1 cellular context compared by ENCODE assay signal in the genomic region with DNA sequence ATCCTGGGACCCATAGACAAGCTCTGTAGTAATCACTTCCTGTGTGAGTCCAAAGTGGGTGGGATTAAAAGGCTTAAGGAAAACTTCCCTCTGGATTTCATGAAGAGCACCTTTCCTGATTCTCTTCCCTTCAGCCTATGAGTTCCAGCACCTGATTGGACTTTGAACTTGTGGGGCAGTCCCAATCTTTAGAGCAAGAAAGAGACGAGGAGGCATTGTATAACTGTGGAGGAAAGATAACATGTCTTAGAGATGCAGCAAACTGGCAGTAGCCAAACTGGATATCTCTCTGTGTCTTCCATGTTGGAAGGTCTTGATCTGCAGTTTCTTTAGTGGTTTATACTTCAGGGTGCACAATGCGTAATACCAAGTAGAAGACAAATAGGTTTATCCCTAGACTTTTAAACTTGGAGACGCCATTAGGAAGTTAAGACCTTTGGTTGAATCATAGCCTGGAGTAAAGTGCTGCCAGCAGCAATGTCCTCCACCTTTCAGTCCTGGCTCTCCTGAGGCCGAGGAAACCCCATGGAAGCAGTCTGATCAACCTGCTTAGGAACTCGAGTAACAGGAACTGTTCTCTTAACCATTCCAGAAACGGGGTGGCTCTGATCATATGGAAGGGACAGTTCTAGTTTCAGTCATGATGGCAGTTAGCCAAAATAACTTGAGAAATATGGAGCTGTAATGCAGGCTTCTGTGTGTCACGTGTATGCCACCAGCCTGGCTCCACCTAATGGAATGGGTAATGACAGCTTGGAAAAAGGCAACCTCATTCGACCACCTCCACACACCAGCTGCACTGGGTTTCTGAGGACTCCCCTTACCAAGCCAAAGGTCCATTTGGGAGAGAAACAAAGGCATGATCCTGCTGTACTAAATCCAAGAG.
TF ChIP-seq lines count a peak whose summit lies in the region.

No MANE protein-coding gene starts in this region.

TF ChIP-seq in K562, 482 proteins besides CTCF, POLR2A, EP300 and RAD21 (continued from another document and continues in another):
- TF ChIP-seq, protein P1, sequence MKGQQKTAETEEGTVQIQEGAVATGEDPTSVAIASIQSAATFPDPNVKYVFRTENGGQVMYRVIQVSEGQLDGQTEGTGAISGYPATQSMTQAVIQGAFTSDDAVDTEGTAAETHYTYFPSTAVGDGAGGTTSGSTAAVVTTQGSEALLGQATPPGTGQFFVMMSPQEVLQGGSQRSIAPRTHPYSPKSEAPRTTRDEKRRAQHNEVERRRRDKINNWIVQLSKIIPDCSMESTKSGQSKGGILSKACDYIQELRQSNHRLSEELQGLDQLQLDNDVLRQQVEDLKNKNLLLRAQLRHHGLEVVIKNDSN (CRISPR knock-in tag; IDR thresholded peaks at IDR 0.05): peak; percentile 41; the same call in 1 of the 2 replicates
- no peak for TF ChIP-seq CCNT2 (IDR thresholded peaks at IDR 0.05; ENCODE audit: borderline replicate concordance, extremely low read depth, insufficient read length, low read depth, low read length)
- no peak for TF ChIP-seq ZNF23 (CRISPR knock-in tag; IDR thresholded peaks at IDR 0.05)
- TF ChIP-seq CSDE1 (IDR thresholded peaks at IDR 0.05): no peak
- TF ChIP-seq, protein P2, sequence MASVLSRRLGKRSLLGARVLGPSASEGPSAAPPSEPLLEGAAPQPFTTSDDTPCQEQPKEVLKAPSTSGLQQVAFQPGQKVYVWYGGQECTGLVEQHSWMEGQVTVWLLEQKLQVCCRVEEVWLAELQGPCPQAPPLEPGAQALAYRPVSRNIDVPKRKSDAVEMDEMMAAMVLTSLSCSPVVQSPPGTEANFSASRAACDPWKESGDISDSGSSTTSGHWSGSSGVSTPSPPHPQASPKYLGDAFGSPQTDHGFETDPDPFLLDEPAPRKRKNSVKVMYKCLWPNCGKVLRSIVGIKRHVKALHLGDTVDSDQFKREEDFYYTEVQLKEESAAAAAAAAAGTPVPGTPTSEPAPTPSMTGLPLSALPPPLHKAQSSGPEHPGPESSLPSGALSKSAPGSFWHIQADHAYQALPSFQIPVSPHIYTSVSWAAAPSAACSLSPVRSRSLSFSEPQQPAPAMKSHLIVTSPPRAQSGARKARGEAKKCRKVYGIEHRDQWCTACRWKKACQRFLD (CRISPR knock-in tag; IDR thresholded peaks at IDR 0.05): no peak
- no peak; the same call in 1 of the 2 replicates for TF ChIP-seq NR2C1 (IDR thresholded peaks at IDR 0.05)
- TF ChIP-seq NR2C1 (tag; IDR thresholded peaks at IDR 0.05): 0 out of 2 replicates have a peak, but pooled peaks have one; percentile 15
- TF ChIP-seq RB1 (IDR thresholded peaks at IDR 0.05; ENCODE audit: low read depth): no peak
- TF ChIP-seq ZC3H4 (CRISPR knock-in tag; IDR thresholded peaks at IDR 0.05; ENCODE audit: borderline replicate concordance): no peak
- TF ChIP-seq, protein P3, sequence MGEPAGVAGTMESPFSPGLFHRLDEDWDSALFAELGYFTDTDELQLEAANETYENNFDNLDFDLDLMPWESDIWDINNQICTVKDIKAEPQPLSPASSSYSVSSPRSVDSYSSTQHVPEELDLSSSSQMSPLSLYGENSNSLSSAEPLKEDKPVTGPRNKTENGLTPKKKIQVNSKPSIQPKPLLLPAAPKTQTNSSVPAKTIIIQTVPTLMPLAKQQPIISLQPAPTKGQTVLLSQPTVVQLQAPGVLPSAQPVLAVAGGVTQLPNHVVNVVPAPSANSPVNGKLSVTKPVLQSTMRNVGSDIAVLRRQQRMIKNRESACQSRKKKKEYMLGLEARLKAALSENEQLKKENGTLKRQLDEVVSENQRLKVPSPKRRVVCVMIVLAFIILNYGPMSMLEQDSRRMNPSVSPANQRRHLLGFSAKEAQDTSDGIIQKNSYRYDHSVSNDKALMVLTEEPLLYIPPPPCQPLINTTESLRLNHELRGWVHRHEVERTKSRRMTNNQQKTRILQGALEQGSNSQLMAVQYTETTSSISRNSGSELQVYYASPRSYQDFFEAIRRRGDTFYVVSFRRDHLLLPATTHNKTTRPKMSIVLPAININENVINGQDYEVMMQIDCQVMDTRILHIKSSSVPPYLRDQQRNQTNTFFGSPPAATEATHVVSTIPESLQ (CRISPR knock-in tag; IDR thresholded peaks at IDR 0.05): no peak
- no peak for TF ChIP-seq EP400 (IDR thresholded peaks at IDR 0.05)
- TF ChIP-seq, protein P4, sequence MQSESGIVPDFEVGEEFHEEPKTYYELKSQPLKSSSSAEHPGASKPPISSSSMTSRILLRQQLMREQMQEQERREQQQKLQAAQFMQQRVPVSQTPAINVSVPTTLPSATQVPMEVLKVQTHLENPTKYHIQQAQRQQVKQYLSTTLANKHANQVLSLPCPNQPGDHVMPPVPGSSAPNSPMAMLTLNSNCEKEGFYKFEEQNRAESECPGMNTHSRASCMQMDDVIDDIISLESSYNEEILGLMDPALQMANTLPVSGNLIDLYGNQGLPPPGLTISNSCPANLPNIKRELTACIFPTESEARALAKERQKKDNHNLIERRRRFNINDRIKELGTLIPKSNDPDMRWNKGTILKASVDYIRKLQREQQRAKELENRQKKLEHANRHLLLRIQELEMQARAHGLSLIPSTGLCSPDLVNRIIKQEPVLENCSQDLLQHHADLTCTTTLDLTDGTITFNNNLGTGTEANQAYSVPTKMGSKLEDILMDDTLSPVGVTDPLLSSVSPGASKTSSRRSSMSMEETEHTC (IDR thresholded peaks at IDR 0.05): no peak
- TF ChIP-seq GATAD2B (IDR thresholded peaks at IDR 0.05; ENCODE audit: borderline replicate concordance): no peak
- TF ChIP-seq, protein P5, sequence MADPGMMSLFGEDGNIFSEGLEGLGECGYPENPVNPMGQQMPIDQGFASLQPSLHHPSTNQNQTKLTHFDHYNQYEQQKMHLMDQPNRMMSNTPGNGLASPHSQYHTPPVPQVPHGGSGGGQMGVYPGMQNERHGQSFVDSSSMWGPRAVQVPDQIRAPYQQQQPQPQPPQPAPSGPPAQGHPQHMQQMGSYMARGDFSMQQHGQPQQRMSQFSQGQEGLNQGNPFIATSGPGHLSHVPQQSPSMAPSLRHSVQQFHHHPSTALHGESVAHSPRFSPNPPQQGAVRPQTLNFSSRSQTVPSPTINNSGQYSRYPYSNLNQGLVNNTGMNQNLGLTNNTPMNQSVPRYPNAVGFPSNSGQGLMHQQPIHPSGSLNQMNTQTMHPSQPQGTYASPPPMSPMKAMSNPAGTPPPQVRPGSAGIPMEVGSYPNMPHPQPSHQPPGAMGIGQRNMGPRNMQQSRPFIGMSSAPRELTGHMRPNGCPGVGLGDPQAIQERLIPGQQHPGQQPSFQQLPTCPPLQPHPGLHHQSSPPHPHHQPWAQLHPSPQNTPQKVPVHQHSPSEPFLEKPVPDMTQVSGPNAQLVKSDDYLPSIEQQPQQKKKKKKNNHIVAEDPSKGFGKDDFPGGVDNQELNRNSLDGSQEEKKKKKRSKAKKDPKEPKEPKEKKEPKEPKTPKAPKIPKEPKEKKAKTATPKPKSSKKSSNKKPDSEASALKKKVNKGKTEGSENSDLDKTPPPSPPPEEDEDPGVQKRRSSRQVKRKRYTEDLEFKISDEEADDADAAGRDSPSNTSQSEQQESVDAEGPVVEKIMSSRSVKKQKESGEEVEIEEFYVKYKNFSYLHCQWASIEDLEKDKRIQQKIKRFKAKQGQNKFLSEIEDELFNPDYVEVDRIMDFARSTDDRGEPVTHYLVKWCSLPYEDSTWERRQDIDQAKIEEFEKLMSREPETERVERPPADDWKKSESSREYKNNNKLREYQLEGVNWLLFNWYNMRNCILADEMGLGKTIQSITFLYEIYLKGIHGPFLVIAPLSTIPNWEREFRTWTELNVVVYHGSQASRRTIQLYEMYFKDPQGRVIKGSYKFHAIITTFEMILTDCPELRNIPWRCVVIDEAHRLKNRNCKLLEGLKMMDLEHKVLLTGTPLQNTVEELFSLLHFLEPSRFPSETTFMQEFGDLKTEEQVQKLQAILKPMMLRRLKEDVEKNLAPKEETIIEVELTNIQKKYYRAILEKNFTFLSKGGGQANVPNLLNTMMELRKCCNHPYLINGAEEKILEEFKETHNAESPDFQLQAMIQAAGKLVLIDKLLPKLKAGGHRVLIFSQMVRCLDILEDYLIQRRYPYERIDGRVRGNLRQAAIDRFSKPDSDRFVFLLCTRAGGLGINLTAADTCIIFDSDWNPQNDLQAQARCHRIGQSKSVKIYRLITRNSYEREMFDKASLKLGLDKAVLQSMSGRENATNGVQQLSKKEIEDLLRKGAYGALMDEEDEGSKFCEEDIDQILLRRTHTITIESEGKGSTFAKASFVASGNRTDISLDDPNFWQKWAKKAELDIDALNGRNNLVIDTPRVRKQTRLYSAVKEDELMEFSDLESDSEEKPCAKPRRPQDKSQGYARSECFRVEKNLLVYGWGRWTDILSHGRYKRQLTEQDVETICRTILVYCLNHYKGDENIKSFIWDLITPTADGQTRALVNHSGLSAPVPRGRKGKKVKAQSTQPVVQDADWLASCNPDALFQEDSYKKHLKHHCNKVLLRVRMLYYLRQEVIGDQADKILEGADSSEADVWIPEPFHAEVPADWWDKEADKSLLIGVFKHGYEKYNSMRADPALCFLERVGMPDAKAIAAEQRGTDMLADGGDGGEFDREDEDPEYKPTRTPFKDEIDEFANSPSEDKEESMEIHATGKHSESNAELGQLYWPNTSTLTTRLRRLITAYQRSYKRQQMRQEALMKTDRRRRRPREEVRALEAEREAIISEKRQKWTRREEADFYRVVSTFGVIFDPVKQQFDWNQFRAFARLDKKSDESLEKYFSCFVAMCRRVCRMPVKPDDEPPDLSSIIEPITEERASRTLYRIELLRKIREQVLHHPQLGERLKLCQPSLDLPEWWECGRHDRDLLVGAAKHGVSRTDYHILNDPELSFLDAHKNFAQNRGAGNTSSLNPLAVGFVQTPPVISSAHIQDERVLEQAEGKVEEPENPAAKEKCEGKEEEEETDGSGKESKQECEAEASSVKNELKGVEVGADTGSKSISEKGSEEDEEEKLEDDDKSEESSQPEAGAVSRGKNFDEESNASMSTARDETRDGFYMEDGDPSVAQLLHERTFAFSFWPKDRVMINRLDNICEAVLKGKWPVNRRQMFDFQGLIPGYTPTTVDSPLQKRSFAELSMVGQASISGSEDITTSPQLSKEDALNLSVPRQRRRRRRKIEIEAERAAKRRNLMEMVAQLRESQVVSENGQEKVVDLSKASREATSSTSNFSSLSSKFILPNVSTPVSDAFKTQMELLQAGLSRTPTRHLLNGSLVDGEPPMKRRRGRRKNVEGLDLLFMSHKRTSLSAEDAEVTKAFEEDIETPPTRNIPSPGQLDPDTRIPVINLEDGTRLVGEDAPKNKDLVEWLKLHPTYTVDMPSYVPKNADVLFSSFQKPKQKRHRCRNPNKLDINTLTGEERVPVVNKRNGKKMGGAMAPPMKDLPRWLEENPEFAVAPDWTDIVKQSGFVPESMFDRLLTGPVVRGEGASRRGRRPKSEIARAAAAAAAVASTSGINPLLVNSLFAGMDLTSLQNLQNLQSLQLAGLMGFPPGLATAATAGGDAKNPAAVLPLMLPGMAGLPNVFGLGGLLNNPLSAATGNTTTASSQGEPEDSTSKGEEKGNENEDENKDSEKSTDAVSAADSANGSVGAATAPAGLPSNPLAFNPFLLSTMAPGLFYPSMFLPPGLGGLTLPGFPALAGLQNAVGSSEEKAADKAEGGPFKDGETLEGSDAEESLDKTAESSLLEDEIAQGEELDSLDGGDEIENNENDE (IDR thresholded peaks at IDR 0.05; ENCODE audit: low read depth, low read length): no peak
- TF ChIP-seq SMAD3 (CRISPR knock-in tag; conservative IDR thresholded peaks at IDR 0.05): no peak
- no peak for TF ChIP-seq ZFP36 (IDR thresholded peaks at IDR 0.05; ENCODE audit: low read depth, low read length, partially characterized antibody)
- no peak for TF ChIP-seq ZNF384 (IDR thresholded peaks at IDR 0.05; ENCODE audit: low read depth, low read length)
- TF ChIP-seq ETS2 (tag; IDR thresholded peaks at IDR 0.05; ENCODE audit: borderline replicate concordance, poor library complexity, severe bottlenecking): no peak
- no peak for TF ChIP-seq BRF1 (IDR thresholded peaks at IDR 0.05; ENCODE audit: borderline replicate concordance, extremely low read depth, insufficient read length)
- TF ChIP-seq, protein P6, sequence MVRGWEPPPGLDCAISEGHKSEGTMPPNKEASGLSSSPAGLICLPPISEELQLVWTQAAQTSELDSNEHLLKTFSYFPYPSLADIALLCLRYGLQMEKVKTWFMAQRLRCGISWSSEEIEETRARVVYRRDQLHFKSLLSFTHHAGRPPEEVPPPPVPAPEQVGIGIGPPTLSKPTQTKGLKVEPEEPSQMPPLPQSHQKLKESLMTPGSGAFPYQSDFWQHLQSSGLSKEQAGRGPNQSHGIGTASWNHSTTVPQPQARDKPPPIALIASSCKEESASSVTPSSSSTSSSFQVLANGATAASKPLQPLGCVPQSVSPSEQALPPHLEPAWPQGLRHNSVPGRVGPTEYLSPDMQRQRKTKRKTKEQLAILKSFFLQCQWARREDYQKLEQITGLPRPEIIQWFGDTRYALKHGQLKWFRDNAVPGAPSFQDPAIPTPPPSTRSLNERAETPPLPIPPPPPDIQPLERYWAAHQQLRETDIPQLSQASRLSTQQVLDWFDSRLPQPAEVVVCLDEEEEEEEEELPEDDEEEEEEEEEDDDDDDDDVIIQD (CRISPR knock-in tag; IDR thresholded peaks at IDR 0.05): no peak
- no peak; the same call in 1 of the 2 replicates for TF ChIP-seq RAD51 (IDR thresholded peaks at IDR 0.05; ENCODE audit: borderline replicate concordance, low read depth)
- no peak for TF ChIP-seq ZNF830 (CRISPR knock-in tag; IDR thresholded peaks at IDR 0.05)
- no peak for TF ChIP-seq NONO (IDR thresholded peaks at IDR 0.05; ENCODE audit: low read depth in 2 of 2, low read length in 1 of 2)
- TF ChIP-seq ZNF583 (CRISPR knock-in tag; IDR thresholded peaks at IDR 0.05): no peak
- no peak for TF ChIP-seq FOS (IDR thresholded peaks at IDR 0.05; ENCODE audit: extremely low read depth, insufficient read length)
- TF ChIP-seq ZNF699 (CRISPR knock-in tag; IDR thresholded peaks at IDR 0.05; ENCODE audit: insufficient replicate concordance): no peak
- no peak for TF ChIP-seq MTF1 (CRISPR knock-in tag; IDR thresholded peaks at IDR 0.05; ENCODE audit: borderline replicate concordance)
- TF ChIP-seq ZNF197 (CRISPR knock-in tag; IDR thresholded peaks at IDR 0.05; ENCODE audit: low read depth): no peak
- TF ChIP-seq, protein P7, sequence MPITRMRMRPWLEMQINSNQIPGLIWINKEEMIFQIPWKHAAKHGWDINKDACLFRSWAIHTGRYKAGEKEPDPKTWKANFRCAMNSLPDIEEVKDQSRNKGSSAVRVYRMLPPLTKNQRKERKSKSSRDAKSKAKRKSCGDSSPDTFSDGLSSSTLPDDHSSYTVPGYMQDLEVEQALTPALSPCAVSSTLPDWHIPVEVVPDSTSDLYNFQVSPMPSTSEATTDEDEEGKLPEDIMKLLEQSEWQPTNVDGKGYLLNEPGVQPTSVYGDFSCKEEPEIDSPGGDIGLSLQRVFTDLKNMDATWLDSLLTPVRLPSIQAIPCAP (CRISPR knock-in tag; IDR thresholded peaks at IDR 0.05; ENCODE audit: borderline replicate concordance): no peak
- no peak for TF ChIP-seq ZNF354B (CRISPR knock-in tag; IDR thresholded peaks at IDR 0.05)
- no peak for TF ChIP-seq MYC (IDR thresholded peaks at IDR 0.05; ENCODE audit: low read depth, low read length)
- TF ChIP-seq MYC (CRISPR knock-in tag; IDR thresholded peaks at IDR 0.05; ENCODE audit: borderline replicate concordance, low read depth): no peak
- no peak for TF ChIP-seq ZNF212 (CRISPR knock-in tag; IDR thresholded peaks at IDR 0.05)
- peak; percentile 33; the same call in 1 of the 2 replicates for TF ChIP-seq ZNF324 (CRISPR knock-in tag; IDR thresholded peaks at IDR 0.05)
- TF ChIP-seq, protein P8, sequence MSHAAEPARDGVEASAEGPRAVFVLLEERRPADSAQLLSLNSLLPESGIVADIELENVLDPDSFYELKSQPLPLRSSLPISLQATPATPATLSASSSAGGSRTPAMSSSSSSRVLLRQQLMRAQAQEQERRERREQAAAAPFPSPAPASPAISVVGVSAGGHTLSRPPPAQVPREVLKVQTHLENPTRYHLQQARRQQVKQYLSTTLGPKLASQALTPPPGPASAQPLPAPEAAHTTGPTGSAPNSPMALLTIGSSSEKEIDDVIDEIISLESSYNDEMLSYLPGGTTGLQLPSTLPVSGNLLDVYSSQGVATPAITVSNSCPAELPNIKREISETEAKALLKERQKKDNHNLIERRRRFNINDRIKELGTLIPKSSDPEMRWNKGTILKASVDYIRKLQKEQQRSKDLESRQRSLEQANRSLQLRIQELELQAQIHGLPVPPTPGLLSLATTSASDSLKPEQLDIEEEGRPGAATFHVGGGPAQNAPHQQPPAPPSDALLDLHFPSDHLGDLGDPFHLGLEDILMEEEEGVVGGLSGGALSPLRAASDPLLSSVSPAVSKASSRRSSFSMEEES (CRISPR knock-in tag; IDR thresholded peaks at IDR 0.05): no peak
